Comparison of ENCODE assay signal across 8 cellular contexts in the genomic region with DNA sequence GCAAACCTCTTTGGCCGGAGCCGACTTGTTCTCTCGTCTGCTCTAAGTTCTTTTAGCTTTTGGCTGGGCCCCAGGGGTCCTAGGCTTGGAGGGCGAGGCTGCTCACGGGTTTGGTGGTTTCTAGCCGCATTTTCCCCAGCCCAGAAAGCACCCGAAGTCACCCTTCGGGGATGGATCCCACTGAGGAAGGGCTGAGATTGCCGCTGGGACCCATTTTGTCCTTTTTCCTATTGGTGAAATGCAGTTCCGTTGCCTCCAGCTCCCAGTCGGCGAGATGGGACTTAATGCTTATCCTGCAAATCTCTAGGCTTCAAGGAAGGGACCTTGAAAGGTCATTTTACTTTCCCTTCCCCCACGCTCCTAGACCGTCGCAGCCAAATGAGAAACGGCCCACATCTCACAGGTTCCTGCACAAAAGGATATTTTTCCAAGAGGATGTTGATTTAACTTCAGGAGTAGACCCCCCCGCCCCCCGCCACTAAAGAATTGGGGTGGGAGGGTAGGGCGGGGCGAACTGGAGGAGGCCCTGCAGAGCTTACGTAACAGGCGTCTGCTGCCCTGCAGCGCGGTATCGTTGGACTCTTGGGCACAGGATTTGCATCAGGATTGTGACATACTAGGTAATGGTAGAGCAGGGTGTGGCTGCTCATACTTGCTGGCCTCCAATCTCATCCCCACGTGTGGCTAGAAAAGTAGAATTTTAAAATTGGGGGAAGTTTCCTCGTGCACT. TPM values are rescaled to one million over a fixed set of nuclear protein-coding genes. Genes with fewer than 3 reads are reported as not detected.
A peak's percentile ranks its signal among the peaks of the same experiment; 100 is the strongest.
DNase-seq lines count a peak whose midpoint lies in the region; ATAC-seq, FAIRE-seq and TF ChIP-seq lines count a peak whose summit lies in the region.

No MANE protein-coding gene starts in this region.

- peak overlapping the region; percentile 90 to 98 (median 94) for H3K27ac ChIP-seq in Peyer's patch
- peak overlapping the region; percentile 96 for H3K27ac ChIP-seq in left ventricle myocardium inferior (replicated peaks)
- peak overlapping the region; percentile 92 for H3K27ac ChIP-seq in psoas muscle

- DNase-seq in NCI-H2196 (lab: John Stamatoyannopoulos, UW; ENCODE audit: unreplicated experiment) (peak; percentile 27), NCI-H2196 treated with DMSO at 0.1 percent for 48 hours (lab: John Stamatoyannopoulos, UW; ENCODE audit: unreplicated experiment) (no peak), Peyer's patch (peak; percentile 49 to 80 (median 63)), anterior cingulate cortex (lab: John Stamatoyannopoulos, UW) (peak in 46 of 58 donors; percentile 0 to 42 (median 6)), left ventricle myocardium inferior (peak; percentile 29), psoas muscle (peak; percentile 51 to 81), GM19239 (ENCODE audit: insufficient read length, low spot score) (no peak)

- intact Hi-C loops in left ventricle myocardium inferior (cut with micrococcal nuclease) (no loop called here), psoas muscle (cut with DNase I) (loop anchor here in 1 of 2 donors (10.0 kb wide), 1 partner anchor 210 kb away; a partner anchor contains a TSS)

- no peak for FAIRE-seq in GM19239 (lab: Jason Lieb, UNC)

- TF ChIP-seq CTCF in Peyer's patch (IDR thresholded peaks at IDR 0.05) (no peak), left ventricle myocardium inferior (IDR thresholded peaks at IDR 0.05; ENCODE audit: borderline replicate concordance) (no peak), psoas muscle (IDR thresholded peaks at IDR 0.05) (no peak)

- H3K4me3 ChIP-seq in Peyer's patch, result peak overlapping the region; percentile 56 to 87 (median 76)
- peak overlapping the region; percentile 80 for H3K4me3 ChIP-seq in left ventricle myocardium inferior
- peak overlapping the region; percentile 79 for H3K4me3 ChIP-seq in psoas muscle

- H3K9me3 ChIP-seq in Peyer's patch (no peaks in the 10 kb centered on the region), left ventricle myocardium inferior (replicated peaks) (no peaks in the 10 kb centered on the region), psoas muscle (no peaks in the 10 kb centered on the region)

- H3K36me3 ChIP-seq in Peyer's patch (no peaks in the 10 kb centered on the region), left ventricle myocardium inferior (no peaks in the 10 kb centered on the region), psoas muscle (ENCODE audit: insufficient read depth in 1 of 2, low read depth in 1 of 2) (no peaks in the 10 kb centered on the region)

- ATAC-seq in HG03571 (IDR thresholded peaks at IDR 0.05; ENCODE audit: unreplicated experiment) (peak; percentile 2), psoas muscle (peak; percentile 68 to 83 (median 74))

- 0 to 24% (median 1%) methylated on average over 21 to 27 of the region's 27 CpGs for WGBS in psoas muscle, 3 donors

- H3K27me3 ChIP-seq in Peyer's patch (no peaks in the 10 kb centered on the region), left ventricle myocardium inferior (ENCODE audit: low read depth) (no peaks in the 10 kb centered on the region), psoas muscle (ENCODE audit: insufficient read depth in 3 of 3, low read length in 2 of 3) (no peaks in the 10 kb centered on the region)

- TF ChIP-seq POLR2A in Peyer's patch (IDR thresholded peaks at IDR 0.05), result peak in 1 of 2 donors; percentile 11

- H3K4me1 ChIP-seq in Peyer's patch (peaks cover 0 to 31% (median 1%) of the 10 kb centered on the region in 4 donors), left ventricle myocardium inferior (peaks cover 47% of the 10 kb centered on the region), psoas muscle (peaks cover 7% of the 10 kb centered on the region)

RNA-seq across cellular contexts. Expression of a gene that starts 0.6 kb away (rescaled TPM):
- 100 to 1,000 TPM; 120 to 260 (median 215) TPM for total RNA-seq in Peyer's patch
- 424 TPM for total RNA-seq in left ventricle myocardium inferior
- total RNA-seq in psoas muscle, result 100 to 1,000 TPM; 246 to 372 (median 319) TPM
- polyA plus RNA-seq in psoas muscle, result 100 to 1,000 TPM; 234 to 339 (median 237) TPM

RNA-seq across cellular contexts. Expression of a gene that starts 34.8 kb away (rescaled TPM):
- 10 to 100 TPM in 1 of 4 donors, 1 to 10 TPM in 3; 3.1 to 14.9 (median 6.3) TPM for total RNA-seq in Peyer's patch
- total RNA-seq in left ventricle myocardium inferior, result 21.1 TPM
- total RNA-seq in psoas muscle, result 10 to 100 TPM; 10.1 to 13.4 (median 10.6) TPM
- polyA plus RNA-seq in psoas muscle, result 1 to 10 TPM; 3.8 to 7.0 (median 6.1) TPM

Comparison
In these comparisons a context has a peak if more than half of its experiments do, and no peak if none do; other contexts are left out.
1. DNase-seq: peak in NCI-H2196 (single experiment), Peyer's patch (3 of 3), anterior cingulate cortex (46 of 58), left ventricle myocardium inferior (single experiment) and psoas muscle (2 of 2); none in NCI-H2196 treated with DMSO at 0.1 percent for 48 hours (single experiment) and GM19239 (single experiment).
2. Peak in every context shown above with its lines, with median percentiles within 50 percentile points of each other: H3K27ac ChIP-seq and H3K4me3 ChIP-seq.